8 cellular contexts compared by ENCODE assay signal in the genomic region with DNA sequence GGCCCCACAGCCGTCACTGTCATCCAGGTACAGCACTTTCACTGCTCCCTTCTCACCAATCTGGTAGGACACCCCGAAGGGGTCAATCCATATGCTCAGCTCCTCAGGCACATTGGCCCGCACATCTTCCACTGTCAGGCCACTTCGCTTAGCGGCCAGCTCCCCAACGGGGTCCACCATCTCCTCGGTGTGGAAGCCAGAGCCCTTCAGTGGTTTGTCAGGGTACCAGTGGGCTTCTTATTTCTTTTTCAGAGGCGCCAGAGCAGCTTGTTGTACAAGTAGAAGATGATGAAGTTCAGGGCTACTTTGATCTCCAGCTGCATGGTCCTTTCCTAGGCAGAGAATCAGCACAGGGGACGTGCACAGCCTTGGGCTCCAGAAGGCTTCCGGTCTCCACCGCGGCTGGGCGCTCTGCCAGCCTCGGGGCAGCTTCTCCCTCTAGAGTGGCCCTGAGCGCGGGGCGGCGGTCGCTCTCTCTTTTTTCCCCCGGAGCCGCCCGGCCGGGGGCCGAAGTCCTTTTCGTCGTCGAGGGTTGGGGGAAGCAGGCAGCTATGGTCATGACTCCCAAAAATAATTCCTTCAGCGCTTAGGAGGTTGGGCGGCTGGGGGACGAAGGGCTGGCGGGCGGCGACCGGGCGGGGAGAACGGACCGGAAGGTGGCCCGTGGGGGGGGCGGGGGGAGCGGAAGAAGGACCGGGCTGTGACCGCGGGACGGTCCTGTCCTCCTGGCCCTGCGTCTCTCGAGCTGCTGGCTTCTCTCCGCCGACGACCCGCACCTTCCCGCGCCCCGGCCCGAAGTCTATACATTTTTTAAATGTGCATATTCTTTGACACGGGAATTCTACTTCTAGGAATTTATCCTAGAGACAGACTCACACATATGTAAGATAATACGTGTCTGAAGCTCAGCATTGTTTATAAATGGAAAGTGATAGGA. TPM values are rescaled to one million over a fixed set of nuclear protein-coding genes. Genes with fewer than 3 reads are reported as not detected.
DNase-seq lines count a peak whose midpoint lies in the region; ATAC-seq and TF ChIP-seq lines count a peak whose summit lies in the region.

No MANE protein-coding gene starts in this region.

- no peaks in the 10 kb centered on the region for H3K36me3 ChIP-seq in MG63
- H3K36me3 ChIP-seq in lung (ENCODE audit: control insufficient read depth in 2 of 2, insufficient read depth in 2 of 2, low read length in 2 of 2), result no peaks in the 10 kb centered on the region

- no peaks in the 10 kb centered on the region for H3K9me3 Mint-ChIP-seq in effector memory CD8-positive, alpha-beta T cell

- H3K27me3 ChIP-seq in MG63 (no peaks in the 10 kb centered on the region), lung (ENCODE audit: control insufficient read depth, insufficient read depth) (no peaks in the 10 kb centered on the region)

- H3K27ac Mint-ChIP-seq in effector memory CD8-positive, alpha-beta T cell, result no peak overlapping the region

- WGBS in lung, 2 donors, result 8% methylated on average over 51 to 56 of the region's 56 CpGs

- peaks cover 74 to 94% of the 10 kb centered on the region in 2 donors for H3K27me3 Mint-ChIP-seq in effector memory CD8-positive, alpha-beta T cell

- peak overlapping the region; percentile 74 for H3K4me3 Mint-ChIP-seq in effector memory CD8-positive, alpha-beta T cell

- TF ChIP-seq CTCF in lung (IDR thresholded peaks at IDR 0.05; ENCODE audit: control extremely low read depth, extremely low read depth), result no peak

- H3K36me3 Mint-ChIP-seq in effector memory CD8-positive, alpha-beta T cell (ENCODE audit: insufficient read depth), result no peaks in the 10 kb centered on the region

- H3K4me1 Mint-ChIP-seq in effector memory CD8-positive, alpha-beta T cell (ENCODE audit: low read depth in 2 of 2), result peaks cover 0 to 5% of the 10 kb centered on the region in 2 donors

- peak; percentile 73 for ATAC-seq in GM21576 (IDR thresholded peaks at IDR 0.05; ENCODE audit: unreplicated experiment)
- ATAC-seq in effector memory CD8-positive, alpha-beta T cell (replicated peaks), result peak; percentile 74
- peak; percentile 93 for ATAC-seq in lung (ENCODE audit: insufficient read depth, low FRiP score)

- H3K4me1 ChIP-seq in lung (ENCODE audit: control insufficient read depth in 2 of 2, insufficient read depth in 2 of 2, low read length in 2 of 2), result peaks cover 0 to 8% of the 10 kb centered on the region in 2 donors

- H3K9me3 ChIP-seq in MG63, result no peaks in the 10 kb centered on the region
- H3K9me3 ChIP-seq in lung (ENCODE audit: control insufficient read depth in 2 of 2, insufficient read depth in 1 of 2, low read length in 1 of 2), result peaks cover 0 to 8% of the 10 kb centered on the region in 2 donors

- peak overlapping the region; percentile 79 to 83 for H3K27ac ChIP-seq in lung (ENCODE audit: low read depth in 1 of 2, low read length in 1 of 2)

- H3K4me3 ChIP-seq in MG63, result peak overlapping the region; percentile 54
- H3K4me3 ChIP-seq in lung, result peak overlapping the region; percentile 40

- DNase-seq in NCI-H524 (lab: John Stamatoyannopoulos, UW) (peak; percentile 63 to 66), NCI-H524 treated with DMSO at 0.1 percent for 48 hours (lab: John Stamatoyannopoulos, UW) (no peak), MG63 (peak; percentile 75), SW 1271 (lab: John Stamatoyannopoulos, UW) (peak; percentile 48 to 74), lung (ENCODE audit: low spot score) (peak; percentile 69)
- peak in 1 of 3 experiments; percentile 19 for DNase-seq in effector memory CD8-positive, alpha-beta T cell
- DNase-seq in stimulated activated naive CD4-positive, alpha-beta T cell treated with Interleukin-2 at 50 U/mL for 16 hours (lab: John Stamatoyannopoulos, UW), result peak; percentile 4

RNA-seq across cellular contexts. Expression of a gene that starts 6.5 kb away (rescaled TPM):
- total RNA-seq in MG63 (2014; rRNA removed; shearing (Covaris generic); ENCODE audit: low replicate concordance), result 3.1 and 6.8 TPM in 2 replicates
- total RNA-seq in lung, result 10 to 100 TPM in 1 of 2 donors, 1 to 10 TPM in 1; 9.4 to 16.8 TPM
- 1 to 10 TPM; 7.2 to 8.9 TPM for polyA plus RNA-seq in lung

RNA-seq across cellular contexts. Expression of a gene that starts 33.5 kb away (rescaled TPM):
- 0.59 and 2.6 TPM in 2 replicates for total RNA-seq in MG63 (2014; rRNA removed; shearing (Covaris generic); ENCODE audit: low replicate concordance)
- total RNA-seq in lung, result 1 to 10 TPM; 5.8 to 8.2 TPM
- polyA plus RNA-seq in lung, result 1 to 10 TPM; 2.3 to 2.6 TPM

RNA-seq across cellular contexts. Expression of a gene that starts 40.5 kb away (rescaled TPM):
- not detected in 2 replicates for total RNA-seq in MG63 (2014; rRNA removed; shearing (Covaris generic); ENCODE audit: low replicate concordance)
- total RNA-seq in lung, result 1 to 10 TPM in 1 of 2 donors, under 1 TPM in 1; 0.85 to 1.1 TPM
- 1 to 10 TPM in 1 of 2 donors, under 1 TPM in 1; 0.81 to 1.4 TPM for polyA plus RNA-seq in lung

RNA-seq across cellular contexts. Expression of a gene that starts 48.4 kb away (rescaled TPM):
- total RNA-seq in MG63 (2014; rRNA removed; shearing (Covaris generic); ENCODE audit: low replicate concordance), result 9.2 and 20.0 TPM in 2 replicates
- total RNA-seq in lung, result 10 to 100 TPM in 1 of 2 donors, 1 to 10 TPM in 1; 7.8 to 31.1 TPM
- polyA plus RNA-seq in lung, result 1 to 10 TPM; 4.6 to 6.4 TPM
